12 cellular contexts compared by ENCODE assay signal in the genomic region with DNA sequence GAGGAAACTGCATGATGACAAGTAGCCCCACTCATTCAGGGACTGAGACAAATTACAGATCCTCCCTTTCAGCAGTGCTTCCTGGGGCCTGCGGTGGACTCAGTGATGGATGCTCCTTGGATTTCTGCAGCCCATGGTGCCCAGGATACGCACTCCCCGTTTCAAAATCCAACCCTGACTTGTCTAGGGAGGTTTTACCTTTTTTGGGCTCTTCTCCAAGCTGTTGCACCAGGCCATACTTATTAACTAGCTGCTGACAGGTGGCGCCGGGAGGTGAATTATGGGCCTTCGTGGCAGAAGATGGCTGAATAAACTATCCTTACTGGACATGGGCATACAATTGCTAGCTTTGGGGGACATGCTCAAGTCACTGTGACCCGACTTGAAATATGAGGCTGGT.
"Had no signal": no experiment of that assay in that cellular context is flagged by ENCODE, and none has a peak within 500 bp of the region (broad histone marks: within the 10 kb centered on the region; RNA-seq: fewer than 3 reads in every experiment).

No MANE protein-coding gene starts in this region.

- ATAC-seq: gastroesophageal sphincter, psoas muscle had no signal

- H3K4me1 ChIP-seq: gastroesophageal sphincter, psoas muscle had no signal

- H3K36me3 ChIP-seq: brain microvascular endothelial cell had no signal

- H3K4me3 ChIP-seq: gastroesophageal sphincter, psoas muscle had no signal

- DNase-seq: activated CD4-positive, alpha-beta T cell treated with anti-CD3 and anti-CD28 coated beads, Interleukin-2, amount 10 ng/mL, durations not matched to agents 7 days and 5 days; activated CD4-positive, CD25-positive, alpha-beta regulatory T cell; activated naive CD8-positive, alpha-beta T cell treated with anti-CD3 and anti-CD28 coated beads for 36 hours; amygdala; brain microvascular endothelial cell; erythroblast; islet precursor cell; psoas muscle; stimulated activated CD4-positive, alpha-beta T cell treated with anti-CD3 and anti-CD28 coated beads, Interleukin-12 subunit alpha, Interleukin-12 subunit beta, amount 100 ng/mL, for 4 hours; stimulated activated CD4-positive, alpha-beta T cell treated with anti-CD3 and anti-CD28 coated beads, Interleukin-2, amount 100 ng/mL, for 24 hours had no signal

- H3K36me3 Mint-ChIP-seq: activated naive CD8-positive, alpha-beta T cell treated with anti-CD3 and anti-CD28 coated beads for 36 hours had no signal

- H3K27ac Mint-ChIP-seq: activated CD4-positive, alpha-beta T cell treated with anti-CD3 and anti-CD28 coated beads, Interleukin-2, amount 10 ng/mL, durations not matched to agents 7 days and 5 days; activated naive CD8-positive, alpha-beta T cell treated with anti-CD3 and anti-CD28 coated beads for 36 hours had no signal

- H3K27ac ChIP-seq: brain microvascular endothelial cell, gastroesophageal sphincter, psoas muscle had no signal

- H3K27me3 ChIP-seq: brain microvascular endothelial cell, gastroesophageal sphincter had no signal

- H3K4me1 Mint-ChIP-seq: activated CD4-positive, alpha-beta T cell treated with anti-CD3 and anti-CD28 coated beads, Interleukin-2, amount 10 ng/mL, durations not matched to agents 7 days and 5 days; activated naive CD8-positive, alpha-beta T cell treated with anti-CD3 and anti-CD28 coated beads for 36 hours; central memory CD8-positive, alpha-beta T cell had no signal

- H3K27me3 Mint-ChIP-seq: activated CD4-positive, alpha-beta T cell treated with anti-CD3 and anti-CD28 coated beads, Interleukin-2, amount 10 ng/mL, durations not matched to agents 7 days and 5 days; activated naive CD8-positive, alpha-beta T cell treated with anti-CD3 and anti-CD28 coated beads for 36 hours; central memory CD8-positive, alpha-beta T cell had no signal

- H3K4me3 Mint-ChIP-seq: activated CD4-positive, alpha-beta T cell treated with anti-CD3 and anti-CD28 coated beads, Interleukin-2, amount 10 ng/mL, durations not matched to agents 7 days and 5 days; activated naive CD8-positive, alpha-beta T cell treated with anti-CD3 and anti-CD28 coated beads for 36 hours; central memory CD8-positive, alpha-beta T cell had no signal
